In the genomic region with DNA sequence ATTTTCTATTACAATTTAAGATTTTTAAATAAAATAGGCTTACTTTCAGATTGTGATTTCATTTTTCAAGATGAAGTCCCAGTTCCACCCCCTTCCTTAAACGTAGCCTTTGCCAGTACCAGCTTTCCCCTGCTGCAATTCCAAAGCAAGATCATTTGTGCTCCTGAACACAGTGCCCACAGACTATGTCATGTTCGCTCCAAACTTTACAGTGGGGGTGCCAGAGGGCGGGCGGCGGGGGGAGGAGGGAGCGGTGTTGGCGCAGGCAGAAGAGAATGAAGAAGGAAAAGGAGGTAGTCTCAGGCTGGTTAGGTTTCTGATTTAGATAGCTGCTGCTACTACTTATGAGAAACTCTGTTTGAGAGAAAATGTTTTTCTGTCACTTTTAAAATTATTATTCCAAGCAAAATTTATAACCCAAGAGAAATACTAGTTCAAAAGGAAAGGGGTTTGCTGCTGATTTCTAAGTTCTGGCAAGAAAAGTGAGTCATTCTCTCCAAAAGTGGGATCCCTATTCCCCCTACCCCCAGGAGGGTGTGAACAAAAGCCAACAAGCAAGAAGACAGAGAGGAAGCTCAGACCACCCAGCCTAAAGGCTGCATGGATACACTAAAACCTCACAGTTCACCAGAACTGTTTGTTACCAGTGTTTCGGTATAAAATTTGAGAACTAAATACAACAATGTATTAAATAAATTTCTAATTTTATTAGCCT, we compare ENCODE assay signal across 14 cellular contexts.
DNase-seq lines count a peak whose midpoint lies in the region; ATAC-seq, FAIRE-seq and TF ChIP-seq lines count a peak whose summit lies in the region.
"Had no signal": no experiment of that assay in that cellular context is flagged by ENCODE, and none has a peak within 500 bp of the region (broad histone marks: within the 10 kb centered on the region; RNA-seq: fewer than 3 reads in every experiment).

No MANE protein-coding gene starts in this region.

- TF ChIP-seq CTCF in D721Med (IDR thresholded peaks at IDR 0.05; ENCODE audit: insufficient read depth, missing control alignments), result no peak

- ATAC-seq in GM18498 (IDR thresholded peaks at IDR 0.05; ENCODE audit: unreplicated experiment), result peak; percentile 67
- ATAC-seq in GM21447 (IDR thresholded peaks at IDR 0.05; ENCODE audit: unreplicated experiment), result peak; percentile 62
- peak; percentile 56 for ATAC-seq in HG03175 (IDR thresholded peaks at IDR 0.05; ENCODE audit: unreplicated experiment)
- ATAC-seq in HG03025 (IDR thresholded peaks at IDR 0.05; ENCODE audit: low FRiP score, unreplicated experiment), result no peak

- DNase-seq in epithelial cell of prostate (ENCODE audit: low read depth, low spot score) (no peak), NOMO-1 treated with dmso at 0.1 percent for 144 hours (lab: John Stamatoyannopoulos, UW; ENCODE audit: unreplicated experiment) (no peak), D721Med (ENCODE audit: insufficient read length, low spot score) (no peak), mesenteric fat pad (ENCODE audit: low spot score) (no peak)
- DNase-seq: activated naive CD8-positive, alpha-beta T cell treated with anti-CD3 and anti-CD28 coated beads, Interleukin-2, amount 10 ng/mL, durations not matched to agents 7 days and 5 days; erythroblast; IMR-90; stomach had no signal

- peak overlapping the region; percentile 74 for H3K27ac ChIP-seq in epithelial cell of prostate
- H3K27ac ChIP-seq: BLaER1, right atrium auricular region, stomach had no signal

- FAIRE-seq in D721Med (lab: Jason Lieb, UNC), result no peak
